Comparison of ENCODE assay signal across 8 cellular contexts in the genomic region with DNA sequence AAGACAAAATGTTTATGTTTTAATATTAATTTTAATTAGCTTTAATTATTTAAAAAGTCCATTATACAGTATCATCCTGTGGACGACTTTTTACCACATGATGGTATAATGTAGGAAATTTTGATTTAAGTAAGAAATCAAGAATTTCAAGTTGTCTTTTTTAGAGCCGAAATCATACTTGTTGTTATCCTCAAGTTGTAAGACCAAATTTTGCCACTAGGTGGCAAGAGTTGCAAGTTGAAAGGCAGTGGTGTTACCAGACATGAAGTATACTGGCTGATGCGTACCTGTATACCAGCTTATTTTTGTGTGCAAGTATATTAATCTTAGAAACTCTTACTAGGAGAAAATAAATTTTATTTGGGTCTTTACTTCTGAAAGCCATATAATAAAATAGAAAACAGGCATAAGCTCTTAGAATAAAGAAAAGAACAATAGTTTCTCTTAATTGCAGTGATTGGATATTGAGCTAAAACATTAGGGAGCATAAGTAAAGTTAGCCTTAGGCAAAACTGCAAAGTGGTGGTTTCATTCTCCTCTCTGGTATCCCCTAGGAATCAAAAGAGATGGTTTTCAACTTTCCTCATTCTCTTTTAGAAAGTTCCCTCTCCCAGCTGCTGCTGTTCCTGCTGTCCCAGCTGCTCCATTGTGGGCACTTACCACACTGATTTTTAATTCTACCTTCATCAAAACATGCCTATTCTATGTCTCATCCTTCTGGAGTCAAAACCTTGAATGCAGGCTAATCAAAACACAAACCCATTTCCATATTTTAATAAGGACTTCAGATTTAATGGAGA.
DNase-seq lines count a peak whose midpoint lies in the region; ATAC-seq and TF ChIP-seq lines count a peak whose summit lies in the region.

No MANE protein-coding gene starts in this region.

- peak; percentile 78 for TF ChIP-seq CTCF in OCI-LY3 (IDR thresholded peaks at IDR 0.05; ENCODE audit: low read depth, low read length)
- peak; percentile 63 for TF ChIP-seq CTCF in colonic mucosa (IDR thresholded peaks at IDR 0.05)

- H3K9me3 ChIP-seq in OCI-LY3 (ENCODE audit: insufficient read depth, low read length): no peaks in the 10 kb centered on the region
- H3K9me3 ChIP-seq in colonic mucosa: no peaks in the 10 kb centered on the region

- H3K27ac ChIP-seq in OCI-LY3 (ENCODE audit: low read length) (no peak overlapping the region), colonic mucosa (no peak overlapping the region)

- intact Hi-C loops in colonic mucosa (cut with DNase I): no loop called here

- peaks cover 3% of the 10 kb centered on the region for H3K27me3 Mint-ChIP-seq in activated naive CD4-positive, alpha-beta T cell treated with anti-CD3 and anti-CD28 coated beads, Interleukin-2, amount 10 ng/mL, durations not matched to agents 7 days and 5 days

- H3K36me3 ChIP-seq in OCI-LY3 (replicated peaks; ENCODE audit: low read depth, low read length) (no peaks in the 10 kb centered on the region), colonic mucosa (no peaks in the 10 kb centered on the region)

- no peaks in the 10 kb centered on the region for H4K20me1 ChIP-seq in OCI-LY3 (ENCODE audit: insufficient read depth, low read length)

- no peaks in the 10 kb centered on the region for H3K27me3 ChIP-seq in OCI-LY3 (ENCODE audit: low read depth, low read length)
- no peaks in the 10 kb centered on the region for H3K27me3 ChIP-seq in colonic mucosa

- CTCF ChIA-PET in activated naive CD4-positive, alpha-beta T cell treated with anti-CD3 and anti-CD28 coated beads, Interleukin-2, amount 10 ng/mL, durations not matched to agents 7 days and 5 days (lab: Charles Lee): interaction anchor here (0.7 to 1.7 kb wide), 7 partner anchors 24 to 1670 kb away, joined by 3 to 7 read pairs (median 3); no protein-coding TSS in a partner anchor

- H3K9me3 Mint-ChIP-seq in activated naive CD4-positive, alpha-beta T cell treated with anti-CD3 and anti-CD28 coated beads, Interleukin-2, amount 10 ng/mL, durations not matched to agents 7 days and 5 days: no peaks in the 10 kb centered on the region

- H2AFZ ChIP-seq in OCI-LY3 (ENCODE audit: low read depth, low read length): no peak overlapping the region

- H3K9ac ChIP-seq in OCI-LY3 (ENCODE audit: low read length) (no peak overlapping the region), colonic mucosa (ENCODE audit: low read depth in 2 of 2, low read length in 2 of 2) (no peak overlapping the region)

- no peaks in the 10 kb centered on the region for H3K79me2 ChIP-seq in OCI-LY3 (ENCODE audit: low read length)

- H3K4me1 ChIP-seq in OCI-LY3 (ENCODE audit: low read length) (no peaks in the 10 kb centered on the region), colonic mucosa (no peaks in the 10 kb centered on the region)

- H3K27ac Mint-ChIP-seq in activated naive CD4-positive, alpha-beta T cell treated with anti-CD3 and anti-CD28 coated beads, Interleukin-2, amount 10 ng/mL, durations not matched to agents 7 days and 5 days: no peak overlapping the region

- ATAC-seq in GM21717 (IDR thresholded peaks at IDR 0.05; ENCODE audit: unreplicated experiment): peak; percentile 72

- no peaks in the 10 kb centered on the region for H3K4me1 Mint-ChIP-seq in activated naive CD4-positive, alpha-beta T cell treated with anti-CD3 and anti-CD28 coated beads, Interleukin-2, amount 10 ng/mL, durations not matched to agents 7 days and 5 days

- DNase-seq in activated naive CD4-positive, alpha-beta T cell treated with anti-CD3 and anti-CD28 coated beads, Interleukin-2, amount 10 ng/mL, durations not matched to agents 7 days and 5 days: peak; percentile 21
- DNase-seq in activated naive CD4-positive, alpha-beta T cell (lab: John Stamatoyannopoulos, UW): no peak
- peak; percentile 74 for DNase-seq in Jurkat, Clone E6-1 (ENCODE audit: low read depth, low spot score)
- DNase-seq in colonic mucosa (peak; percentile 44), lung microvascular endothelial cell (ENCODE audit: low read depth in 2 of 2) (peak; percentile 81), islet precursor cell (no peak)

- H3K36me3 Mint-ChIP-seq in activated naive CD4-positive, alpha-beta T cell treated with anti-CD3 and anti-CD28 coated beads, Interleukin-2, amount 10 ng/mL, durations not matched to agents 7 days and 5 days: no peaks in the 10 kb centered on the region

- H3K4me2 ChIP-seq in OCI-LY3 (ENCODE audit: low read length): no peak overlapping the region

- H3K4me3 Mint-ChIP-seq in activated naive CD4-positive, alpha-beta T cell treated with anti-CD3 and anti-CD28 coated beads, Interleukin-2, amount 10 ng/mL, durations not matched to agents 7 days and 5 days: no peak overlapping the region

- no peak overlapping the region for H3K4me3 ChIP-seq in Jurkat, Clone E6-1 (ENCODE audit: low read length)
- H3K4me3 ChIP-seq in OCI-LY3 (ENCODE audit: low read length): no peak overlapping the region
- H3K4me3 ChIP-seq in colonic mucosa: no peak overlapping the region

Comparison
In these comparisons a context has a peak if more than half of its experiments do, and no peak if none do; other contexts are left out.
1. DNase-seq: peak in activated naive CD4-positive, alpha-beta T cell treated with anti-CD3 and anti-CD28 coated beads, Interleukin-2, amount 10 ng/mL, durations not matched to agents 7 days and 5 days (single experiment), Jurkat, Clone E6-1 (single experiment), colonic mucosa (single experiment) and lung microvascular endothelial cell (2 of 2); none in activated naive CD4-positive, alpha-beta T cell (0 of 4) and islet precursor cell (single experiment).